ENCODE assay signal across 21 cellular contexts in genomic region chr9:115154969-115155534, GRCh38. TPM values are rescaled to one million over a fixed set of nuclear protein-coding genes. Genes with fewer than 3 reads are reported as not detected.
DNase-seq lines count a peak whose midpoint lies in the region; ATAC-seq and TF ChIP-seq lines count a peak whose summit lies in the region.
"Had no signal": no experiment of that assay in that cellular context is flagged by ENCODE, and none has a peak within 500 bp of the region (broad histone marks: within the 10 kb centered on the region; RNA-seq: fewer than 3 reads in every experiment).

No MANE protein-coding gene starts in this region.

- no peak overlapping the region for H2BK120ac ChIP-seq in mesenchymal stem cell (ENCODE audit: low read depth, low read length)

- no peak for TF ChIP-seq POLR2A in gastrocnemius medialis (IDR thresholded peaks at IDR 0.05)

- no peaks in the 10 kb centered on the region for H3K79me1 ChIP-seq in mesenchymal stem cell (replicated peaks; ENCODE audit: low read length, poor library complexity, severe bottlenecking)

- no peak overlapping the region for H4K91ac ChIP-seq in mesenchymal stem cell (ENCODE audit: low read length)

- peak overlapping the region; percentile 2 for H2BK15ac ChIP-seq in mesenchymal stem cell (ENCODE audit: low read depth, poor library complexity, severe bottlenecking)

- no peak overlapping the region for H2BK5ac ChIP-seq in mesenchymal stem cell (ENCODE audit: low read depth, low read length, poor library complexity, severe bottlenecking)

- H3K27ac ChIP-seq in SJCRH30, result peak overlapping the region; percentile 3; the same call in 1 of the 2 replicates
- H3K27ac ChIP-seq in mesenchymal stem cell (ENCODE audit: low read length, poor library complexity, severe bottlenecking), result no peak overlapping the region
- no peak overlapping the region for H3K27ac ChIP-seq in gastrocnemius medialis
- H3K27ac ChIP-seq: BLaER1 treated with 17β-estradiol and CSF1 and Interleukin-3, amounts not matched to agents 10 nM and 100 nM; Peyer's patch had no signal

- no peak overlapping the region for H3K18ac ChIP-seq in mesenchymal stem cell (ENCODE audit: low read depth in 1 of 2, low read length in 2 of 2)

- no peak overlapping the region for H4K8ac ChIP-seq in mesenchymal stem cell (ENCODE audit: low read length)

- intact Hi-C loops in gastrocnemius medialis (cut with DNase I; ENCODE audit: low total_unique reads), result no loop called here

- H3K23ac ChIP-seq in mesenchymal stem cell (ENCODE audit: low read length in 2 of 2), result no peak overlapping the region

- no peak overlapping the region for H3K14ac ChIP-seq in mesenchymal stem cell (ENCODE audit: low read length in 2 of 2)

- 88% methylated on average over 4 of the region's 6 CpGs for WGBS in mesenchymal stem cell

- H3K36me3 ChIP-seq in SJCRH30, result no peaks in the 10 kb centered on the region
- no peaks in the 10 kb centered on the region for H3K36me3 ChIP-seq in mesenchymal stem cell (ENCODE audit: control insufficient read depth in 1 of 2, insufficient read depth in 2 of 2, low read depth in 1 of 2, low read length in 2 of 2)
- H3K36me3 ChIP-seq in gastrocnemius medialis, result no peaks in the 10 kb centered on the region
- H3K36me3 ChIP-seq: BLaER1 treated with 17β-estradiol and CSF1 and Interleukin-3, amounts not matched to agents 10 nM and 100 nM; Peyer's patch had no signal

- H2BK12ac ChIP-seq in mesenchymal stem cell (ENCODE audit: low read length in 2 of 2), result peak overlapping the region in 1 of 2 experiments; percentile 61

- ATAC-seq in gastrocnemius medialis (peak; percentile 33 to 55), GM21786 (IDR thresholded peaks at IDR 0.05; ENCODE audit: unreplicated experiment) (no peak), HG03354 (IDR thresholded peaks at IDR 0.05; ENCODE audit: poor library complexity, severe bottlenecking, unreplicated experiment) (no peak)
- ATAC-seq: HCT116 had no signal

- H3K4me1 ChIP-seq in SJCRH30 (peaks cover 12% of the 10 kb centered on the region), mesenchymal stem cell (ENCODE audit: control insufficient read depth, insufficient read depth, low read depth, low read length) (peaks cover 8% of the 10 kb centered on the region), gastrocnemius medialis (no peaks in the 10 kb centered on the region)
- H3K4me1 ChIP-seq: BLaER1 treated with 17β-estradiol and CSF1 and Interleukin-3, amounts not matched to agents 10 nM and 100 nM; Peyer's patch had no signal

- no peak overlapping the region for H2AFZ ChIP-seq in mesenchymal stem cell (ENCODE audit: low read depth, low read length)

- no peak overlapping the region for H3K4me2 ChIP-seq in mesenchymal stem cell (ENCODE audit: low read length, poor library complexity, severe bottlenecking)
- H3K4me2 ChIP-seq: BLaER1 treated with 17β-estradiol and CSF1 and Interleukin-3, amounts not matched to agents 10 nM and 100 nM had no signal

- H3K27me3 ChIP-seq in SJCRH30 (no peaks in the 10 kb centered on the region), mesenchymal stem cell (ENCODE audit: control insufficient read depth in 1 of 2, insufficient read depth in 1 of 2, low read length in 2 of 2) (no peaks in the 10 kb centered on the region), gastrocnemius medialis (no peaks in the 10 kb centered on the region)
- H3K27me3 ChIP-seq: BLaER1 treated with 17β-estradiol and CSF1 and Interleukin-3, amounts not matched to agents 10 nM and 100 nM; Peyer's patch had no signal

- H3K9ac ChIP-seq in mesenchymal stem cell (ENCODE audit: low read length), result no peak overlapping the region
- H3K9ac ChIP-seq: BLaER1 treated with 17β-estradiol and CSF1 and Interleukin-3, amounts not matched to agents 10 nM and 100 nM had no signal

- peak; percentile 11 for DNase-seq in NCI-H2171 treated with DMSO at 0.1 percent for 48 hours (lab: John Stamatoyannopoulos, UW)
- DNase-seq in NCI-H2171 (lab: John Stamatoyannopoulos, UW), result no peak
- DNase-seq in SJCRH30, result peak; percentile 30 to 48
- DNase-seq in mesenchymal stem cell, result no peak
- DNase-seq in gastrocnemius medialis, result peak in 1 of 2 donors; percentile 30
- no peak for DNase-seq in NK-92 (lab: John Stamatoyannopoulos, UW; ENCODE audit: unreplicated experiment)
- DNase-seq: 8988T; CD4-positive, alpha-beta memory T cell; Kasumi-1; NCI-H1417 treated with DMSO at 0.1 percent for 48 hours; NCI-H187; NCI-H2107; NCI-H345; NCI-H524 treated with DMSO at 0.1 percent for 48 hours; NCI-H82; Peyer's patch had no signal

- H3K4me3 ChIP-seq in SJCRH30, result no peak overlapping the region
- H3K4me3 ChIP-seq in mesenchymal stem cell (ENCODE audit: insufficient read depth in 1 of 2, low read depth in 1 of 2, low read length in 2 of 2), result no peak overlapping the region
- H3K4me3 ChIP-seq in gastrocnemius medialis, result no peak overlapping the region
- H3K4me3 ChIP-seq: BLaER1 treated with 17β-estradiol and CSF1 and Interleukin-3, amounts not matched to agents 10 nM and 100 nM; Peyer's patch had no signal

- H3K4ac ChIP-seq in mesenchymal stem cell (ENCODE audit: low read depth in 1 of 2, low read length in 2 of 2), result no peak overlapping the region

- H3K9me3 ChIP-seq in SJCRH30 (replicated peaks), result no peaks in the 10 kb centered on the region; the same call in 1 of the 2 replicates
- no peaks in the 10 kb centered on the region for H3K9me3 ChIP-seq in mesenchymal stem cell (ENCODE audit: control insufficient read depth, low read length)
- no peaks in the 10 kb centered on the region for H3K9me3 ChIP-seq in gastrocnemius medialis
- H3K9me3 ChIP-seq: BLaER1 treated with 17β-estradiol and CSF1 and Interleukin-3, amounts not matched to agents 10 nM and 100 nM; Peyer's patch had no signal

- in situ Hi-C loops in gastrocnemius medialis (cut with MboI; ENCODE audit: low sequenced_read_pairs in 4 of 4), result no loop called here

- no peak for TF ChIP-seq CTCF in gastrocnemius medialis (IDR thresholded peaks at IDR 0.05 in 4 of 5, conservative IDR thresholded peaks at IDR 0.05 in 1 of 5)

- peak overlapping the region; percentile 57 for H2AK5ac ChIP-seq in mesenchymal stem cell (ENCODE audit: low read length, severe bottlenecking)

RNA-seq across cellular contexts. Expression of gene TNC, which starts 37.1 kb away (rescaled TPM):
- 181 and 189 TPM in 2 replicates for total RNA-seq in SJCRH30 (2014; rRNA removed; shearing (Covaris generic))
- polyA plus RNA-seq in mesenchymal stem cell (2013, experiment 1 of 2), result 32.2 TPM
- 29.1 TPM for polyA plus RNA-seq in mesenchymal stem cell (2013, experiment 2 of 2)
- total RNA-seq in gastrocnemius medialis, result 10 to 100 TPM in 2 of 4 donors, 1 to 10 TPM in 1, not detected in 1; 4.3 to 17.6 (median 10.7) TPM
- total RNA-seq: CD4-positive, alpha-beta memory T cell; OCI-LY7 had no signal
- polyA plus RNA-seq: CD4-positive, alpha-beta memory T cell had no signal

Comparison
In these comparisons a context has a peak if more than half of its experiments do, and no peak if none do; other contexts are left out.
1. DNase-seq: peak in NCI-H2171 treated with DMSO at 0.1 percent for 48 hours (single experiment) and SJCRH30 (2 of 2); none in NCI-H2171 (single experiment), mesenchymal stem cell (single experiment) and NK-92 (single experiment).
2. ATAC-seq: peak in gastrocnemius medialis (2 of 2); none in GM21786 (single experiment) and HG03354 (single experiment).